In genomic region chr10:96743988-96744585, GRCh38 we compare ENCODE assay signal across 11 cellular contexts. TPM values are rescaled to one million over a fixed set of nuclear protein-coding genes. Genes with fewer than 3 reads are reported as not detected.
DNase-seq lines count a peak whose midpoint lies in the region; ATAC-seq and TF ChIP-seq lines count a peak whose summit lies in the region.
"Had no signal": no experiment of that assay in that cellular context is flagged by ENCODE, and none has a peak within 500 bp of the region (broad histone marks: within the 10 kb centered on the region; RNA-seq: fewer than 3 reads in every experiment).

No MANE protein-coding gene starts in this region.

- H3K27me3 ChIP-seq in lower lobe of right lung (ENCODE audit: low read depth): no peaks in the 10 kb centered on the region
- H3K27me3 ChIP-seq in effector memory CD4-positive, alpha-beta T cell (replicated peaks; ENCODE audit: control insufficient read depth, insufficient read depth, low read length, poor library complexity, severe bottlenecking): no peaks in the 10 kb centered on the region

- CTCF ChIA-PET in activated CD4-positive, alpha-beta T cell treated with anti-CD3 and anti-CD28 coated beads, Interleukin-2, amount 10 ng/mL, durations not matched to agents 7 days and 5 days (lab: Charles Lee): interaction anchor here (1.7 to 1.9 kb wide), 2 partner anchors 9 to 118 kb away, joined by 3 to 6 read pairs; no protein-coding TSS in a partner anchor

- ATAC-seq in activated T-helper 17 cell treated with anti-CD3 and anti-CD28 coated beads, Interleukin-2, amount 50 U/mL, for 72 hours (replicated peaks): peak; percentile 28
- no peak for ATAC-seq in lower lobe of right lung

- H3K9me3 ChIP-seq in lower lobe of right lung: no peaks in the 10 kb centered on the region
- H3K9me3 ChIP-seq in effector memory CD4-positive, alpha-beta T cell (ENCODE audit: control insufficient read depth, low read length): no peaks in the 10 kb centered on the region

- H3K36me3 ChIP-seq in lower lobe of right lung: no peaks in the 10 kb centered on the region
- no peaks in the 10 kb centered on the region for H3K36me3 ChIP-seq in effector memory CD4-positive, alpha-beta T cell (ENCODE audit: control insufficient read depth, insufficient read depth, low read length)

- POLR2A ChIA-PET in activated CD4-positive, alpha-beta T cell treated with anti-CD3 and anti-CD28 coated beads, Interleukin-2, amount 10 ng/mL, durations not matched to agents 7 days and 5 days (lab: Charles Lee): no interaction called here

- H3K4me3 ChIP-seq in HFF-Myc (replicated peaks; ENCODE audit: low read depth, low read length) (no peak overlapping the region), lower lobe of right lung (no peak overlapping the region)
- H3K4me3 ChIP-seq in effector memory CD4-positive, alpha-beta T cell (ENCODE audit: insufficient read depth, low read depth, low read length, poor library complexity, severe bottlenecking): no peak overlapping the region

- H3K27ac Mint-ChIP-seq in activated T-helper 17 cell treated with anti-CD3 and anti-CD28 coated beads, Interleukin-2, amount 50 U/mL, for 72 hours: no peak overlapping the region
- no peak overlapping the region for H3K27ac Mint-ChIP-seq in activated CD4-positive, alpha-beta T cell treated with anti-CD3 and anti-CD28 coated beads, Interleukin-2, amount 10 ng/mL, durations not matched to agents 7 days and 5 days

- no peaks in the 10 kb centered on the region for H3K36me3 Mint-ChIP-seq in activated T-helper 17 cell treated with anti-CD3 and anti-CD28 coated beads, Interleukin-2, amount 50 U/mL, for 72 hours (ENCODE audit: low read depth)
- no peaks in the 10 kb centered on the region for H3K36me3 Mint-ChIP-seq in activated CD4-positive, alpha-beta T cell treated with anti-CD3 and anti-CD28 coated beads, Interleukin-2, amount 10 ng/mL, durations not matched to agents 7 days and 5 days (ENCODE audit: low read depth)

- H3K4me1 Mint-ChIP-seq in activated T-helper 17 cell treated with anti-CD3 and anti-CD28 coated beads, Interleukin-2, amount 50 U/mL, for 72 hours: peaks cover 11% of the 10 kb centered on the region
- peaks cover 9% of the 10 kb centered on the region for H3K4me1 Mint-ChIP-seq in activated CD4-positive, alpha-beta T cell treated with anti-CD3 and anti-CD28 coated beads, Interleukin-2, amount 10 ng/mL, durations not matched to agents 7 days and 5 days

- H3K4me3 Mint-ChIP-seq in activated T-helper 17 cell treated with anti-CD3 and anti-CD28 coated beads, Interleukin-2, amount 50 U/mL, for 72 hours: no peak overlapping the region
- no peak overlapping the region for H3K4me3 Mint-ChIP-seq in activated CD4-positive, alpha-beta T cell treated with anti-CD3 and anti-CD28 coated beads, Interleukin-2, amount 10 ng/mL, durations not matched to agents 7 days and 5 days

- TF ChIP-seq CTCF in HFF-Myc (IDR thresholded peaks at IDR 0.05; ENCODE audit: low read depth, low read length, missing control alignments): peak; percentile 21
- TF ChIP-seq CTCF in lower lobe of right lung (IDR thresholded peaks at IDR 0.05): peak; percentile 17

- no peak overlapping the region for H3K27ac ChIP-seq in lower lobe of right lung
- H3K27ac ChIP-seq in effector memory CD4-positive, alpha-beta T cell (ENCODE audit: insufficient read depth, low read length, poor library complexity, severe bottlenecking): no peak overlapping the region

- intact Hi-C loops in lower lobe of right lung (cut with DNase I): no loop called here

- H3K4me1 ChIP-seq in lower lobe of right lung: peaks cover 19% of the 10 kb centered on the region
- H3K4me1 ChIP-seq in effector memory CD4-positive, alpha-beta T cell (ENCODE audit: control insufficient read depth, insufficient read depth, low read length, poor library complexity, severe bottlenecking): no peaks in the 10 kb centered on the region

- H3K27me3 Mint-ChIP-seq in activated T-helper 17 cell treated with anti-CD3 and anti-CD28 coated beads, Interleukin-2, amount 50 U/mL, for 72 hours: no peaks in the 10 kb centered on the region
- H3K27me3 Mint-ChIP-seq in activated CD4-positive, alpha-beta T cell treated with anti-CD3 and anti-CD28 coated beads, Interleukin-2, amount 10 ng/mL, durations not matched to agents 7 days and 5 days: peaks cover 3% of the 10 kb centered on the region

- no peaks in the 10 kb centered on the region for H3K9me3 Mint-ChIP-seq in activated T-helper 17 cell treated with anti-CD3 and anti-CD28 coated beads, Interleukin-2, amount 50 U/mL, for 72 hours
- H3K9me3 Mint-ChIP-seq in activated CD4-positive, alpha-beta T cell treated with anti-CD3 and anti-CD28 coated beads, Interleukin-2, amount 10 ng/mL, durations not matched to agents 7 days and 5 days: no peaks in the 10 kb centered on the region

- DNase-seq in COR-L47 (lab: John Stamatoyannopoulos, UW): peak; percentile 0
- no peak for DNase-seq in HFF-Myc (ENCODE audit: extremely low read depth, low read depth)
- DNase-seq in lower lobe of right lung: no peak
- no peak for DNase-seq in activated CD4-positive, alpha-beta T cell treated with anti-CD3 and anti-CD28 coated beads, Interleukin-2, amount 10 ng/mL, durations not matched to agents 7 days and 5 days
- no peak for DNase-seq in effector memory CD4-positive, alpha-beta T cell
- DNase-seq in DMS79 (lab: John Stamatoyannopoulos, UW): no peak
- no peak for DNase-seq in occipital lobe (lab: John Stamatoyannopoulos, UW)
- DNase-seq: activated naive CD4-positive, alpha-beta T cell treated with Interleukin-2 at 50 U/mL for 16 hours; mesenchymal stem cell; NCI-H345 had no signal

RNA-seq across cellular contexts. Expression of gene PIK3AP1, which starts 23.8 kb away (rescaled TPM):
- 1 to 10 TPM; 4.3 to 6.6 TPM for total RNA-seq in activated T-helper 17 cell treated with anti-CD3 and anti-CD28 coated beads, Interleukin-2, amount 50 U/mL, for 72 hours
- total RNA-seq in lower lobe of right lung (71.6 TPM), occipital lobe (5.6 TPM)
- total RNA-seq in activated CD4-positive, alpha-beta T cell treated with anti-CD3 and anti-CD28 coated beads, Interleukin-2, amount 10 ng/mL, durations not matched to agents 7 days and 5 days: 1 to 10 TPM in 1 of 2 experiments, under 1 TPM in 1; 0.72 to 1.1 TPM
